Comparison of ENCODE assay signal across 8 cellular contexts in the genomic region with DNA sequence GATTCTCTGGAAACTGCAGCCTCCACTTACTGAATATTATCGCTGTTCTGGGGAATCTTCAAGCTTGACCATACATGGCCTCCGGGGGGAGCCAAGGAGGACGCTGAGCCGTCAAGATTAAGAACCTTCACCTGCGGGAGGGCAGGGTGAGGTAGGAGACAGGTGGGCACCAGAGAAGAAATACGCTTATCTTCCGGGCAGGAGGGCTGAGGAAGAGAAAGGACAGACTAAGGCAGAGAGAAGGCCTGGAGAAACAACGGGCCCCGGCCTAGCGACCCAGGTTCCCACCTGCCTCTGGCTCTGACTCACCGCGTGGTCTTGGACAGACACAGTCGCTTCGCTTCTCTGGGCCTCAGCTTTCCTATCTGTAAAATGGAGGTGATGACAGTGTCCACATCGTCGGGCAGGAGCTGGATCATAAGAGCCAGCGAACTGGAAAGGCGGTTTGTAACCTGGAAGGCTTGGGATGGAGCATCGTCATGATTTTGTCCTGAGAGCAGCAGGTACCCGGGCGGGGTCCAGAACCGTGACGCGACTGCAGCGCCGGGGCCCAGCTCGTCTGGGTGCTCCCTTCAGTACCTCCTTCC. TPM values are rescaled to one million over a fixed set of nuclear protein-coding genes. Genes with fewer than 3 reads are reported as not detected.
DNase-seq lines count a peak whose midpoint lies in the region; ATAC-seq and TF ChIP-seq lines count a peak whose summit lies in the region.

No MANE protein-coding gene starts in this region.

- DNase-seq in G401 (ENCODE audit: low spot score), result peak; percentile 47
- DNase-seq in HUDEP-2 (lab: John Stamatoyannopoulos, UW; ENCODE audit: unreplicated experiment in 76 of 76), result peak in 54 of 76 experiments; percentile 2 to 73 (median 28)
- DNase-seq in SK-N-MC (ENCODE audit: low read depth, low spot score), result no peak
- DNase-seq in astrocyte of the spinal cord (ENCODE audit: low read depth, low spot score), result peak; percentile 45
- DNase-seq in islet precursor cell, result peak; percentile 85
- DNase-seq in stimulated activated CD4-positive, alpha-beta T cell treated with anti-CD3 and anti-CD28 coated beads, Interleukin-4, amount 100 ng/mL, for 1 hour, result peak; percentile 47

- in situ Hi-C loops in G401 (cut with HindIII; ENCODE audit: low sequenced_read_pairs), result loop anchor here (5.0 kb wide), 1 partner anchor 44 kb away; no protein-coding TSS in a partner anchor
- in situ Hi-C loops in astrocyte of the spinal cord (cut with HindIII; ENCODE audit: low sequenced_read_pairs), result no loop called here

- peak; percentile 23 for ATAC-seq in GM21423 (IDR thresholded peaks at IDR 0.05; ENCODE audit: unreplicated experiment)
- no peak for ATAC-seq in GM19467 (IDR thresholded peaks at IDR 0.05; ENCODE audit: unreplicated experiment)

- peak overlapping the region; percentile 56; the same call in 1 of the 2 replicates for H3K27ac ChIP-seq in SK-N-MC

- H3K9ac ChIP-seq in SK-N-MC (ENCODE audit: insufficient read length), result peak overlapping the region; percentile 96

- peak; percentile 57 for TF ChIP-seq CTCF in astrocyte of the spinal cord (IDR thresholded peaks at IDR 0.05; ENCODE audit: low read depth, low read length)

- H3K9me3 ChIP-seq in SK-N-MC (ENCODE audit: low read depth, low read length), result no peaks in the 10 kb centered on the region

- H3K4me3 ChIP-seq in SK-N-MC, result peak overlapping the region; percentile 93
- peak overlapping the region; percentile 84 for H3K4me3 ChIP-seq in astrocyte of the spinal cord (ENCODE audit: low read depth, low read length)

- peaks cover 62% of the 10 kb centered on the region for H3K36me3 ChIP-seq in SK-N-MC (ENCODE audit: insufficient read depth, low read length)

RNA-seq across cellular contexts. Expression of a gene that starts 0.7 kb away (rescaled TPM):
- total RNA-seq in G401 (2014; rRNA removed; shearing (Covaris generic)), result 4.4 and 6.2 TPM in 2 replicates

RNA-seq across cellular contexts. Expression of a gene that starts 0.7 kb away (rescaled TPM):
- total RNA-seq in G401 (2014; rRNA removed; shearing (Covaris generic)), result 19.4 and 47.4 TPM in 2 replicates

RNA-seq across cellular contexts. Expression of a gene that starts 13.0 kb away (rescaled TPM):
- total RNA-seq in G401 (2014; rRNA removed; shearing (Covaris generic)), result 35.6 and 48.6 TPM in 2 replicates

RNA-seq across cellular contexts. Expression of a gene that starts 13.1 kb away (rescaled TPM):
- total RNA-seq in G401 (2014; rRNA removed; shearing (Covaris generic)), result 14.4 and 22.9 TPM in 2 replicates

RNA-seq across cellular contexts. Expression of a gene that starts 51.1 kb away (rescaled TPM):
- total RNA-seq in G401 (2014; rRNA removed; shearing (Covaris generic)), result 1.2 and 1.3 TPM in 2 replicates
